8 cellular contexts compared by ENCODE assay signal in the genomic region with DNA sequence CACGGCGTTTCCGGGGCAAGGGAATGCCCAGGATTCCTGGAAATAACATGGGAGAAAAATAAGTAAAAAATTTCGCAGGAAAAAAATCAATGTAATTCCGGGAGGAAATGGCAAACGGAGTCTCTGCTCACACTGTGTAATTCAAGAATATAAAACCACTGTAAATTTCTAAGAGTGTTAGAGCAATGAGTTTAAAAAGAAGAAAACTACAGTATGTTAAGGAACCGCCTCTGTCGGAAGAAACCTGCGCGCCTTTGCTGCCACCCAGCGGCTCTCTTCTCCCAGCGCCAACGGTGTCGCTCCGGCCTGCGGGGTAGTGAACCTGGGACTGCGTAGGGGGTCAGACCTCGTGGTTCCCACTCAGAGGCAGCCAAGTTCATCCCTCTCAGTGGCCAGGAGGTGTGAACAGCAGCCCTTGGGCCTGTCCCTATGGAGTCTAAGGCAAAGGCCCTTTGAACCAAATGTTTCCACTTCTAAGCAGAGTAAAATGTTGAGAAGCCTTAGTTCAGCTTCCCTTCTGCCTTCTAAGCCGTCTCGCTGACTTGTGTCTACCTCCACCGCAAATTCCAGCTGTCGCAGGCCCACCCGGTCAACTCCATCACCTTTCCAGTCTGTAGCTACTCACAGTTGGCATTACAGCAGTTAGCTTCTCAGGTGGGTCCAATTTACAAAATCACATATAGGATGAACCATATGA. TPM values are rescaled to one million over a fixed set of nuclear protein-coding genes. Genes with fewer than 3 reads are reported as not detected.
A peak's percentile ranks its signal among the peaks of the same experiment; 100 is the strongest.
DNase-seq lines count a peak whose midpoint lies in the region; ATAC-seq and TF ChIP-seq lines count a peak whose summit lies in the region.

No MANE protein-coding gene starts in this region.

- H3K79me2 ChIP-seq in OCI-LY3 (ENCODE audit: low read length), result no peaks in the 10 kb centered on the region

- peaks cover 10% of the 10 kb centered on the region; the same call in 1 of the 2 replicates for H3K4me1 ChIP-seq in OCI-LY3 (ENCODE audit: low read length)
- peaks cover 14% of the 10 kb centered on the region for H3K4me1 ChIP-seq in mucosa of stomach (ENCODE audit: control insufficient read depth, insufficient read depth, low read length)

- H3K9me3 ChIP-seq in OCI-LY3 (ENCODE audit: insufficient read depth, low read length) (no peaks in the 10 kb centered on the region), mucosa of stomach (ENCODE audit: control insufficient read depth, low read length) (no peaks in the 10 kb centered on the region)

- H3K4me3 ChIP-seq in OCI-LY3 (ENCODE audit: low read length) (peak overlapping the region; percentile 80), epithelial cell of proximal tubule (ENCODE audit: low read depth, low read length) (peak overlapping the region; percentile 92), mucosa of stomach (ENCODE audit: low read length) (peak overlapping the region; percentile 66)

- peak overlapping the region; percentile 84 for H3K4me2 ChIP-seq in OCI-LY3 (ENCODE audit: low read length)

- H3K27me3 ChIP-seq in OCI-LY3 (ENCODE audit: low read depth, low read length), result no peaks in the 10 kb centered on the region
- no peaks in the 10 kb centered on the region for H3K27me3 ChIP-seq in mucosa of stomach (ENCODE audit: control insufficient read depth, insufficient read depth, low read length)

- H2AFZ ChIP-seq in OCI-LY3 (ENCODE audit: low read depth, low read length), result peak overlapping the region; percentile 93

- H3K9ac ChIP-seq in OCI-LY3 (ENCODE audit: low read length) (peak overlapping the region; percentile 74), mucosa of stomach (ENCODE audit: low read length) (peak overlapping the region; percentile 93)

- DNase-seq in DMS153 (lab: John Stamatoyannopoulos, UW) (peak; percentile 26), HuH-7 (ENCODE audit: low spot score) (peak; percentile 82), activated T-cell treated with anti-CD3 and anti-CD28 coated beads for 48 hours (ENCODE audit: low read depth) (peak; percentile 84), epithelial cell of proximal tubule (ENCODE audit: low read depth) (no peak)
- DNase-seq in stimulated activated CD8-positive, alpha-beta memory T cell treated with anti-CD3 and anti-CD28 coated beads, Interleukin-7, amount 100 ng/mL, for 1 hour (ENCODE audit: low read depth in 2 of 2), result peak; percentile 66 to 75

- peak; percentile 87 for TF ChIP-seq CTCF in OCI-LY3 (IDR thresholded peaks at IDR 0.05; ENCODE audit: low read depth, low read length)
- TF ChIP-seq CTCF in epithelial cell of proximal tubule (conservative IDR thresholded peaks at IDR 0.05; ENCODE audit: low read depth, low read length), result peak; percentile 96

- H4K20me1 ChIP-seq in OCI-LY3 (ENCODE audit: insufficient read depth, low read length), result no peaks in the 10 kb centered on the region

- peak; percentile 67 for ATAC-seq in GM21529 (IDR thresholded peaks at IDR 0.05; ENCODE audit: unreplicated experiment)

- no peak overlapping the region for H3K27ac ChIP-seq in OCI-LY3 (ENCODE audit: low read length)

- H3K36me3 ChIP-seq in OCI-LY3 (replicated peaks; ENCODE audit: low read depth, low read length), result no peaks in the 10 kb centered on the region
- no peaks in the 10 kb centered on the region for H3K36me3 ChIP-seq in mucosa of stomach (ENCODE audit: control insufficient read depth, insufficient read depth, low read length)

RNA-seq across cellular contexts. Expression of gene RAB27A, which starts 0.9 kb away (rescaled TPM):
- total RNA-seq in epithelial cell of proximal tubule, result 4.6 and 9.7 TPM in 2 replicates

RNA-seq across cellular contexts. Expression of gene PIGBOS1, which starts 28.4 kb away (rescaled TPM):
- 7.4 and 13.3 TPM in 2 replicates for total RNA-seq in epithelial cell of proximal tubule

RNA-seq across cellular contexts. Expression of gene PIGB, which starts 28.5 kb away (rescaled TPM):
- 11.4 and 15.3 TPM in 2 replicates for total RNA-seq in epithelial cell of proximal tubule
